1 cellular context compared by ENCODE assay signal in genomic region chr14:34629657-34630529, GRCh38.
TF ChIP-seq lines count a peak whose summit lies in the region.

Gene SNX6, minus strand, starts transcription at chr14:34630148. Its CDS starts 32 bp downstream, at chr14:34630116.

TF ChIP-seq in GM12878, 131 proteins besides CTCF, POLR2A, EP300 and RAD21 (continued from another document):
- TF ChIP-seq MEF2B (IDR thresholded peaks at IDR 0.05; ENCODE audit: partially characterized antibody, poor library complexity, severe bottlenecking) (peak; percentile 79), YY1 (IDR thresholded peaks at IDR 0.05; ENCODE audit: low read depth, low read length) (peak; percentile 91)
